8 cellular contexts compared by ENCODE assay signal in genomic region chr22:36286096-36286957, GRCh38. TPM values are rescaled to one million over a fixed set of nuclear protein-coding genes. Genes with fewer than 3 reads are reported as not detected.
DNase-seq lines count a peak whose midpoint lies in the region; ATAC-seq, FAIRE-seq and TF ChIP-seq lines count a peak whose summit lies in the region.

No MANE protein-coding gene starts in this region.

- H3K4me2 ChIP-seq in HepG2 (ENCODE audit: low read depth, low read length), result no peak overlapping the region

- no peak overlapping the region for H3K4me3 ChIP-seq in HepG2 (replicated peaks in 1 of 3; ENCODE audit: insufficient read depth in 1 of 3, low read depth in 2 of 3, low read length in 3 of 3)

- peak overlapping the region; percentile 78 for H3K27ac Mint-ChIP-seq in chondrocyte (ENCODE audit: unreplicated experiment)

- no peaks in the 10 kb centered on the region for H3K9me3 ChIP-seq in HepG2 (ENCODE audit: low read length)

- H3K36me3 Mint-ChIP-seq in chondrocyte (ENCODE audit: low read depth), result peaks cover 57% of the 10 kb centered on the region

- CTCF ChIA-PET in HepG2 (lab: Yijun Ruan, JAX; ENCODE audit: low intra/inter-chr PET ratio, low total read pairs), result interaction anchor here (0.9 to 2.0 kb wide), 2 partner anchors 65 to 92 kb away, joined by 4 to 14 read pairs; no protein-coding TSS in a partner anchor

- POLR2A ChIA-PET in HepG2 (lab: Yijun Ruan, JAX), result no interaction called here

- DNase-seq in NK-92 treated with Interleukin-12 subunit alpha and Interleukin-12 subunit beta, amount 100 ng/mL, for 24 hours (lab: John Stamatoyannopoulos, UW), result peak; percentile 26
- DNase-seq in NK-92 (lab: John Stamatoyannopoulos, UW; ENCODE audit: unreplicated experiment) (no peak), NCI-H2227 treated with DMSO at 0.1 percent for 48 hours (lab: John Stamatoyannopoulos, UW) (peak; percentile 36), chondrocyte (ENCODE audit: low spot score) (peak; percentile 90), HepG2 (ENCODE audit: low spot score) (peak; percentile 52)
- peak; percentile 52 to 70 for DNase-seq in activated CD4-positive, alpha-beta T cell treated with anti-CD3 and anti-CD28 coated beads for 24 hours (ENCODE audit: low read depth in 2 of 2)
- peak; percentile 61 to 69 for DNase-seq in stimulated activated CD4-positive, alpha-beta T cell treated with anti-CD3 and anti-CD28 coated beads, Interleukin-2, amount 100 ng/mL, for 48 hours

- in situ Hi-C loops in HepG2 (cut with HindIII; ENCODE audit: extremely low pct_ligation_motif_present, low pct_unique_long_range_greater_than_20kb), result loop anchor here (5.0 to 10.0 kb wide), 2 partner anchors 52 to 89 kb away; partner anchors contain the start of gene APOL2

- peaks cover 10% of the 10 kb centered on the region for H3K4me1 Mint-ChIP-seq in chondrocyte (ENCODE audit: low read depth)

- no peaks in the 10 kb centered on the region for H3K9me3 Mint-ChIP-seq in chondrocyte (ENCODE audit: low read depth)

- TF ChIP-seq RAD21 in HepG2 (CRISPR knock-in tag; IDR thresholded peaks at IDR 0.05), result peak; percentile 91

- no peak overlapping the region for H3K27ac ChIP-seq in HepG2 (ENCODE audit: extremely low read length, insufficient read depth, low read length)

- FAIRE-seq in HepG2 (lab: Jason Lieb, UNC), result peak; percentile 77

- no peak overlapping the region for H3K9ac ChIP-seq in HepG2 (ENCODE audit: insufficient read depth, low read depth, low read length)

- no peak overlapping the region for H2AFZ ChIP-seq in HepG2 (ENCODE audit: low read length)

- peaks cover 46 to 71% of the 10 kb centered on the region in 2 experiments for H3K36me3 ChIP-seq in HepG2 (replicated peaks in 1 of 2; ENCODE audit: control insufficient read depth in 1 of 2, insufficient read depth in 2 of 2, low read length in 2 of 2)

- H3K79me2 ChIP-seq in HepG2 (ENCODE audit: insufficient read depth, low read length), result no peaks in the 10 kb centered on the region

- intact Hi-C loops in HepG2 (cut with micrococcal nuclease; ENCODE audit: unreplicated experiment), result loop anchor here (2.0 kb wide), 2 partner anchors 82 to 92 kb away; no protein-coding TSS in a partner anchor

- H3K4me1 ChIP-seq in HepG2 (ENCODE audit: insufficient read depth, low read length), result no peaks in the 10 kb centered on the region

- TF ChIP-seq CTCF in chondrocyte (IDR thresholded peaks at IDR 0.05) (peak; percentile 93), HepG2 (CRISPR knock-in tag; IDR thresholded peaks at IDR 0.05) (peak; percentile 96)

- no TSS peak for BruUV-seq in HepG2 (replicated peaks; lab: Mats Ljungman, UMichigan)

- TF ChIP-seq POLR2A in HepG2 (IDR thresholded peaks at IDR 0.05; ENCODE audit: insufficient read depth in 1 of 2, low read depth in 2 of 2, low read length in 2 of 2), result peak in 1 of 2 experiments; percentile 42; a peak in 1 of 4 replicates

- 84% methylated on average over 10 of the region's 28 CpGs for WGBS in HepG2 (ENCODE audit: low lambda C conversion rate)

- ATAC-seq in HepG2 (peak; percentile 88), GM19351 (IDR thresholded peaks at IDR 0.05; ENCODE audit: unreplicated experiment) (no peak)

- TF ChIP-seq EP300 in HepG2 (IDR thresholded peaks at IDR 0.05; ENCODE audit: low read depth in 2 of 2, low read length in 2 of 2) (no peak), HepG2 (CRISPR knock-in tag; IDR thresholded peaks at IDR 0.05; ENCODE audit: borderline replicate concordance) (no peak)

- no peaks in the 10 kb centered on the region for H3K27me3 ChIP-seq in HepG2 (ENCODE audit: control insufficient read depth in 1 of 2, insufficient read depth in 2 of 2, low read length in 2 of 2)

- H3K27me3 Mint-ChIP-seq in chondrocyte (ENCODE audit: low read depth), result no peaks in the 10 kb centered on the region

- no peaks in the 10 kb centered on the region for H4K20me1 ChIP-seq in HepG2 (ENCODE audit: insufficient read depth, low read length)

- no peak overlapping the region for H3K4me3 Mint-ChIP-seq in chondrocyte (ENCODE audit: unreplicated experiment)

TF ChIP-seq in HepG2, 621 proteins besides CTCF, POLR2A, EP300 and RAD21 (continues in another document):
- TF ChIP-seq ZNF672 (CRISPR knock-in tag; IDR thresholded peaks at IDR 0.05) (no peak), SALL1 (CRISPR knock-in tag; IDR thresholded peaks at IDR 0.05) (peak; percentile 20; the same call in 1 of the 2 replicates), ZNF552 (CRISPR knock-in tag; IDR thresholded peaks at IDR 0.05; ENCODE audit: borderline replicate concordance) (no peak), ZKSCAN8 (CRISPR knock-in tag; IDR thresholded peaks at IDR 0.05; ENCODE audit: borderline replicate concordance) (no peak), ONECUT2 (CRISPR knock-in tag; IDR thresholded peaks at IDR 0.05) (no peak), ZNF746 (CRISPR knock-in tag; IDR thresholded peaks at IDR 0.05) (no peak), SKI (IDR thresholded peaks at IDR 0.05; ENCODE audit: partially characterized antibody) (no peak), RARA (CRISPR knock-in tag; IDR thresholded peaks at IDR 0.05) (no peak), ZMAT5 (CRISPR knock-in tag; IDR thresholded peaks at IDR 0.05; ENCODE audit: borderline replicate concordance, low read depth) (no peak), THRA (CRISPR knock-in tag; IDR thresholded peaks at IDR 0.05; ENCODE audit: borderline replicate concordance) (peak; percentile 50; the same call in 1 of the 2 replicates), MXD4 (CRISPR knock-in tag; IDR thresholded peaks at IDR 0.05) (0 out of 2 replicates have a peak, but pooled peaks have one; percentile 42)

RNA-seq across cellular contexts. Expression of gene APOL1, which starts 33.4 kb away (rescaled TPM):
- 16.7 to 38.4 TPM (median 16.9 TPM) in 3 replicates for total RNA-seq in chondrocyte
- total RNA-seq in HepG2 (2016; rRNA removed; fragmentation: Illumina TruSeq; extraction: Trizol), result 11.2 and 20.3 TPM in 2 replicates
- total RNA-seq in HepG2 (2016; cell fraction: cytosol; rRNA removed; fragmentation: Illumina TruSeq; extraction: Trizol; ENCODE audit: low read depth), result 2.3 and 2.8 TPM in 2 replicates
- total RNA-seq in HepG2 (2016; cell fraction: insoluble cytoplasmic fraction; rRNA removed; fragmentation: Illumina TruSeq; extraction: Trizol), result 10.1 and 20.9 TPM in 2 replicates
- 3.2 and 3.4 TPM in 2 replicates for total RNA-seq in HepG2 (2016; cell fraction: membrane; rRNA removed; fragmentation: Illumina TruSeq; extraction: Trizol)
- 19.4 and 20.3 TPM in 2 replicates for total RNA-seq in HepG2 (2016; cell fraction: nucleus; rRNA removed; fragmentation: Illumina TruSeq; extraction: Trizol)
- polyA plus RNA-seq in HepG2 (2011; rRNA removed), result 75.0 and 124 TPM in 2 replicates
- 57.2 and 84.6 TPM in 2 replicates for polyA plus RNA-seq in HepG2 (2011; cell fraction: cytosol; rRNA removed)
- polyA plus RNA-seq in HepG2 (2011; cell fraction: nucleus; rRNA removed), result 110 and 144 TPM in 2 replicates
- 126 and 159 TPM in 2 replicates for polyA plus RNA-seq in HepG2 (2012)
- polyA plus RNA-seq in HepG2 (2016; cell fraction: cytosol; fragmentation: Illumina TruSeq; extraction: Trizol; ENCODE audit: low read depth), result 2.5 and 2.9 TPM in 2 replicates
- polyA plus RNA-seq in HepG2 (2016; cell fraction: insoluble cytoplasmic fraction; fragmentation: Illumina TruSeq; extraction: Trizol; ENCODE audit: low read depth), result 12.0 and 13.0 TPM in 2 replicates
- polyA plus RNA-seq in HepG2 (2016; cell fraction: membrane; fragmentation: Illumina TruSeq; extraction: Trizol; ENCODE audit: low read depth), result 3.3 and 3.8 TPM in 2 replicates
- polyA plus RNA-seq in HepG2 (2016; cell fraction: nucleus; fragmentation: Illumina TruSeq; extraction: Trizol; ENCODE audit: insufficient read depth, low read depth), result 37.3 and 42.3 TPM in 2 replicates
- 2.0 and 61.9 TPM in 2 replicates for polyA minus RNA-seq in HepG2 (2011; rRNA and poly(A)+ RNA removed; ENCODE audit: low replicate concordance)
- polyA minus RNA-seq in HepG2 (2011; cell fraction: cytosol; rRNA and poly(A)+ RNA removed), result 61.5 and 88.3 TPM in 2 replicates
- 34.2 and 54.7 TPM in 2 replicates for polyA minus RNA-seq in HepG2 (2011; cell fraction: nucleus; rRNA and poly(A)+ RNA removed)

RNA-seq across cellular contexts. Expression of gene APOL2, which starts 47.0 kb away (rescaled TPM):
- 58.7 to 84.1 TPM (median 83.8 TPM) in 3 replicates for total RNA-seq in chondrocyte
- 28.7 and 34.3 TPM in 2 replicates for total RNA-seq in HepG2 (2016; rRNA removed; fragmentation: Illumina TruSeq; extraction: Trizol)
- total RNA-seq in HepG2 (2016; cell fraction: cytosol; rRNA removed; fragmentation: Illumina TruSeq; extraction: Trizol; ENCODE audit: low read depth), result 2.5 and 3.6 TPM in 2 replicates
- 27.0 and 29.3 TPM in 2 replicates for total RNA-seq in HepG2 (2016; cell fraction: insoluble cytoplasmic fraction; rRNA removed; fragmentation: Illumina TruSeq; extraction: Trizol)
- 8.2 and 9.0 TPM in 2 replicates for total RNA-seq in HepG2 (2016; cell fraction: membrane; rRNA removed; fragmentation: Illumina TruSeq; extraction: Trizol)
- 16.8 and 21.4 TPM in 2 replicates for total RNA-seq in HepG2 (2016; cell fraction: nucleus; rRNA removed; fragmentation: Illumina TruSeq; extraction: Trizol)
- 51.2 and 94.4 TPM in 2 replicates for polyA plus RNA-seq in HepG2 (2011; rRNA removed)
- 53.4 and 72.6 TPM in 2 replicates for polyA plus RNA-seq in HepG2 (2011; cell fraction: cytosol; rRNA removed)
- 195 and 245 TPM in 2 replicates for polyA plus RNA-seq in HepG2 (2011; cell fraction: nucleus; rRNA removed)
- 58.3 and 88.7 TPM in 2 replicates for polyA plus RNA-seq in HepG2 (2012)
- polyA plus RNA-seq in HepG2 (2016; cell fraction: cytosol; fragmentation: Illumina TruSeq; extraction: Trizol; ENCODE audit: low read depth), result 1.8 TPM in 2 replicates
- polyA plus RNA-seq in HepG2 (2016; cell fraction: insoluble cytoplasmic fraction; fragmentation: Illumina TruSeq; extraction: Trizol; ENCODE audit: low read depth), result 20.2 and 26.3 TPM in 2 replicates
- polyA plus RNA-seq in HepG2 (2016; cell fraction: membrane; fragmentation: Illumina TruSeq; extraction: Trizol; ENCODE audit: low read depth), result 4.4 and 5.1 TPM in 2 replicates
- 31.6 and 34.2 TPM in 2 replicates for polyA plus RNA-seq in HepG2 (2016; cell fraction: nucleus; fragmentation: Illumina TruSeq; extraction: Trizol; ENCODE audit: insufficient read depth, low read depth)
- 34.5 and 120 TPM in 2 replicates for polyA minus RNA-seq in HepG2 (2011; rRNA and poly(A)+ RNA removed; ENCODE audit: low replicate concordance)
- polyA minus RNA-seq in HepG2 (2011; cell fraction: cytosol; rRNA and poly(A)+ RNA removed), result 39.4 and 67.2 TPM in 2 replicates
- 44.7 and 77.3 TPM in 2 replicates for polyA minus RNA-seq in HepG2 (2011; cell fraction: nucleus; rRNA and poly(A)+ RNA removed)
